8 cellular contexts compared by ENCODE assay signal in genomic region chr17:64988580-64989395, GRCh38.
A peak's percentile ranks its signal among the peaks of the same experiment; 100 is the strongest.
DNase-seq lines count a peak whose midpoint lies in the region; ATAC-seq and TF ChIP-seq lines count a peak whose summit lies in the region.
"Not testable (repeated sequence)": the region's sequence is repeated elsewhere in the genome, so short reads cannot be mapped to it uniquely, and the experiment has no call there.

No MANE protein-coding gene starts in this region.

- H4K20me1 ChIP-seq in OCI-LY1 (ENCODE audit: insufficient read depth, low read length): not testable (repeated sequence)

- ATAC-seq in activated T-helper 17 cell treated with anti-CD3 and anti-CD28 coated beads, Interleukin-2, amount 50 U/mL, for 72 hours (replicated peaks): peak; percentile 10
- peak; percentile 17 for ATAC-seq in stimulated activated naive CD8-positive, alpha-beta T cell treated with anti-CD3 and anti-CD28 coated beads, Interleukin-15, Interleukin-2, amounts not matched to agents 100 U/mL and 50 U/mL, for 24 hours

- not testable (repeated sequence) for H3K27ac Mint-ChIP-seq in activated T-helper 17 cell treated with anti-CD3 and anti-CD28 coated beads, Interleukin-2, amount 50 U/mL, for 72 hours

- H3K4me3 Mint-ChIP-seq in activated T-helper 17 cell treated with anti-CD3 and anti-CD28 coated beads, Interleukin-2, amount 50 U/mL, for 72 hours: not testable (repeated sequence)

- H3K36me3 ChIP-seq in OCI-LY1 (ENCODE audit: insufficient read depth, low read length); cardiac muscle cell; muscle layer of colon (ENCODE audit: insufficient read depth, low read length): not testable (repeated sequence)

- not testable (repeated sequence) for TF ChIP-seq CTCF in OCI-LY1 (IDR thresholded peaks at IDR 0.05; ENCODE audit: low read length); cardiac muscle cell (IDR thresholded peaks at IDR 0.05; ENCODE audit: low read depth, low read length)

- not testable (repeated sequence) for H3K9me3 Mint-ChIP-seq in activated T-helper 17 cell treated with anti-CD3 and anti-CD28 coated beads, Interleukin-2, amount 50 U/mL, for 72 hours

- not testable (repeated sequence) for H3K27me3 Mint-ChIP-seq in activated T-helper 17 cell treated with anti-CD3 and anti-CD28 coated beads, Interleukin-2, amount 50 U/mL, for 72 hours

- H3F3A ChIP-seq in OCI-LY1 (ENCODE audit: insufficient read depth, low read length): peaks cover 19% of the 10 kb centered on the region

- H3K79me2 ChIP-seq in OCI-LY1 (ENCODE audit: insufficient read depth, low read length): not testable (repeated sequence)

- H3K27ac ChIP-seq in OCI-LY1 (ENCODE audit: low read depth, low read length, poor library complexity, severe bottlenecking) (peak overlapping the region; percentile 99), cardiac muscle cell (peak overlapping the region; percentile 82), muscle layer of colon (ENCODE audit: low read depth, low read length) (peak overlapping the region; percentile 34)

- H3K9me3 ChIP-seq in OCI-LY1 (ENCODE audit: low read length); cardiac muscle cell (ENCODE audit: low read depth); muscle layer of colon (ENCODE audit: low read length): not testable (repeated sequence)

- DNase-seq in C1 segment of cervical spinal cord (lab: John Stamatoyannopoulos, UW) (peak in 10 of 14 donors; percentile 37 to 92 (median 64)), HT1080 (ENCODE audit: low read depth) (peak; percentile 75), dedifferentiated amniotic fluid mesenchymal stem cell (ENCODE audit: extremely low spot score) (peak; percentile 26), cardiac muscle cell (ENCODE audit: low read depth in 1 of 2, low spot score in 1 of 2) (peak; percentile 25 to 59)
- DNase-seq in stimulated activated naive CD8-positive, alpha-beta T cell treated with anti-CD3 and anti-CD28 coated beads, Interleukin-15, Interleukin-2, amounts not matched to agents 100 U/mL and 50 U/mL, for 24 hours: not testable (repeated sequence)

- H3K36me3 Mint-ChIP-seq in activated T-helper 17 cell treated with anti-CD3 and anti-CD28 coated beads, Interleukin-2, amount 50 U/mL, for 72 hours (ENCODE audit: low read depth): not testable (repeated sequence)

- not testable (repeated sequence) for H3K9me2 ChIP-seq in OCI-LY1 (ENCODE audit: low read depth, low read length)

- H3K27me3 ChIP-seq in OCI-LY1 (ENCODE audit: insufficient read depth, low read length); cardiac muscle cell; muscle layer of colon (ENCODE audit: control insufficient read depth in 1 of 2, insufficient read depth in 2 of 2, low read length in 2 of 2): not testable (repeated sequence)

- H3K4me1 Mint-ChIP-seq in activated T-helper 17 cell treated with anti-CD3 and anti-CD28 coated beads, Interleukin-2, amount 50 U/mL, for 72 hours: peaks cover 21% of the 10 kb centered on the region

- H2AFZ ChIP-seq in OCI-LY1 (ENCODE audit: low read length): not testable (repeated sequence)

- H3K4me1 ChIP-seq in OCI-LY1 (ENCODE audit: insufficient read depth, low read length, severe bottlenecking) (peaks cover 57% of the 10 kb centered on the region), cardiac muscle cell (ENCODE audit: low read depth) (peaks cover 23% of the 10 kb centered on the region), muscle layer of colon (ENCODE audit: insufficient read depth, low read length) (peaks cover 20% of the 10 kb centered on the region)

- H3K9ac ChIP-seq in OCI-LY1 (ENCODE audit: low read length): peak overlapping the region; percentile 44; the same call in 1 of the 2 replicates
- H3K9ac ChIP-seq in muscle layer of colon (ENCODE audit: low read length): not testable (repeated sequence)

- H3K4me3 ChIP-seq in OCI-LY1 (ENCODE audit: low read depth, low read length, poor library complexity, severe bottlenecking); cardiac muscle cell; muscle layer of colon (ENCODE audit: low read depth in 1 of 2, low read length in 2 of 2): not testable (repeated sequence)

- H3K4me2 ChIP-seq in OCI-LY1 (ENCODE audit: low read length): peak overlapping the region; percentile 25; the same call in 1 of the 2 replicates

Comparison
In these comparisons a context has a peak if more than half of its experiments do, and no peak if none do; other contexts are left out.
1. H3K27ac ChIP-seq: peak in every context shown above with its lines; median percentile 99 in OCI-LY1; 82 in cardiac muscle cell; 34 in muscle layer of colon.